In the genomic region with DNA sequence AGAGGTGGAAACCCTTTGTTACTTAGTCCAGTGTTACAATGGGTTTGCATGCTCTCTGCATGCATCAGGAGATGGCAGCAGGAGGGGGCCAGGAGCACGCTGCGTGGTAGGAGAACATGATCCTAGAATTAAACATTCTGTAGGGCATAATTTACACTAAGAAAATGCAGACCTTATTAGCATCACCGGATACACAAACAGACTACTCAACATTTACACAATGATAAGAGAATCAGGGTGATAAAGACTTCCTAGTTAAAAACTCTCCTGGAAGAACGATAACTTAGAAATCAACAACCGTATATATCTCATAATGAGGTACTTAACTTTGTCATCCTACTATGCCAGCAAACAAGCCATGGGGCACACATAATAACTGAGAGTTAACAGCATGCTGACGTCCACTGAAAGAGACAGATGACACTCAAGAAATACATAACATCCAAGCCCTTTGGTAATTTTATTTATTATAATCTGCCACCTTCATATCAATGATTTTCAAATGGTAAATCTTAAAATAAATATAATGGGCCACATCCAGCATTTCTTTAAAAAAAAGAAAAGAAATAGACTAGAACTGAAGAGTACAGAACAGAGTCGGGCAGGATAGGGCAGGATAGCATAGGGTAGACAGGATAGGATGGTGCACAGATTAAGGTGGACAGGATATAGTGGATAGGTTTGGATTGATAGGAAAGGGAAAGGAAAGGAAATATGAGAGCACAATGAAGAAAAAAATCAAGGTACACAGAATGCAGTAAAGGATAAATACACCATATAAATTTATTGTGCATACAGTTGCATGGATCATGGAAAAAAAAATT, we compare ENCODE assay signal across 1 cellular context.
TF ChIP-seq lines count a peak whose summit lies in the region.

No MANE protein-coding gene starts in this region.

TF ChIP-seq in HEK293, 187 proteins besides CTCF, POLR2A, EP300 and RAD21 (continued from another document and continues in another):
- TF ChIP-seq, protein P1, sequence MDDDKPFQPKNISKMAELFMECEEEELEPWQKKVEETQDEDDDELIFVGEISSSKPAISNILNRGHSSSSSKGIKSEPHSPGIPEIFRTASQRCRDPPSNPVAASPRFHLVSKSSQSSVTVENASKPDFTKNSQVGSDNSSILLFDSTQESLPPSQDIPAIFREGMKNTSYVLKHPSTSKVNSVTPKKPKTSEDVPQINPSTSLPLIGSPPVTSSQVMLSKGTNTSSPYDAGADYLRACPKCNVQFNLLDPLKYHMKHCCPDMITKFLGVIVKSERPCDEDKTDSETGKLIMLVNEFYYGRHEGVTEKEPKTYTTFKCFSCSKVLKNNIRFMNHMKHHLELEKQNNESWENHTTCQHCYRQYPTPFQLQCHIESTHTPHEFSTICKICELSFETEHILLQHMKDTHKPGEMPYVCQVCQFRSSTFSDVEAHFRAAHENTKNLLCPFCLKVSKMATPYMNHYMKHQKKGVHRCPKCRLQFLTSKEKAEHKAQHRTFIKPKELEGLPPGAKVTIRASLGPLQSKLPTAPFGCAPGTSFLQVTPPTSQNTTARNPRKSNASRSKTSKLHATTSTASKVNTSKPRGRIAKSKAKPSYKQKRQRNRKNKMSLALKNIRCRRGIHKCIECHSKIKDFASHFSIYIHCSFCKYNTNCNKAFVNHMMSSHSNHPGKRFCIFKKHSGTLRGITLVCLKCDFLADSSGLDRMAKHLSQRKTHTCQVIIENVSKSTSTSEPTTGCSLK (tag by site-specific recombination; IDR thresholded peaks at IDR 0.05): no peak
- TF ChIP-seq, protein P2, sequence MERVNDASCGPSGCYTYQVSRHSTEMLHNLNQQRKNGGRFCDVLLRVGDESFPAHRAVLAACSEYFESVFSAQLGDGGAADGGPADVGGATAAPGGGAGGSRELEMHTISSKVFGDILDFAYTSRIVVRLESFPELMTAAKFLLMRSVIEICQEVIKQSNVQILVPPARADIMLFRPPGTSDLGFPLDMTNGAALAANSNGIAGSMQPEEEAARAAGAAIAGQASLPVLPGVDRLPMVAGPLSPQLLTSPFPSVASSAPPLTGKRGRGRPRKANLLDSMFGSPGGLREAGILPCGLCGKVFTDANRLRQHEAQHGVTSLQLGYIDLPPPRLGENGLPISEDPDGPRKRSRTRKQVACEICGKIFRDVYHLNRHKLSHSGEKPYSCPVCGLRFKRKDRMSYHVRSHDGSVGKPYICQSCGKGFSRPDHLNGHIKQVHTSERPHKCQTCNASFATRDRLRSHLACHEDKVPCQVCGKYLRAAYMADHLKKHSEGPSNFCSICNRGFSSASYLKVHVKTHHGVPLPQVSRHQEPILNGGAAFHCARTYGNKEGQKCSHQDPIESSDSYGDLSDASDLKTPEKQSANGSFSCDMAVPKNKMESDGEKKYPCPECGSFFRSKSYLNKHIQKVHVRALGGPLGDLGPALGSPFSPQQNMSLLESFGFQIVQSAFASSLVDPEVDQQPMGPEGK (tag by site-specific recombination; IDR thresholded peaks at IDR 0.05): no peak
- TF ChIP-seq, protein P3, sequence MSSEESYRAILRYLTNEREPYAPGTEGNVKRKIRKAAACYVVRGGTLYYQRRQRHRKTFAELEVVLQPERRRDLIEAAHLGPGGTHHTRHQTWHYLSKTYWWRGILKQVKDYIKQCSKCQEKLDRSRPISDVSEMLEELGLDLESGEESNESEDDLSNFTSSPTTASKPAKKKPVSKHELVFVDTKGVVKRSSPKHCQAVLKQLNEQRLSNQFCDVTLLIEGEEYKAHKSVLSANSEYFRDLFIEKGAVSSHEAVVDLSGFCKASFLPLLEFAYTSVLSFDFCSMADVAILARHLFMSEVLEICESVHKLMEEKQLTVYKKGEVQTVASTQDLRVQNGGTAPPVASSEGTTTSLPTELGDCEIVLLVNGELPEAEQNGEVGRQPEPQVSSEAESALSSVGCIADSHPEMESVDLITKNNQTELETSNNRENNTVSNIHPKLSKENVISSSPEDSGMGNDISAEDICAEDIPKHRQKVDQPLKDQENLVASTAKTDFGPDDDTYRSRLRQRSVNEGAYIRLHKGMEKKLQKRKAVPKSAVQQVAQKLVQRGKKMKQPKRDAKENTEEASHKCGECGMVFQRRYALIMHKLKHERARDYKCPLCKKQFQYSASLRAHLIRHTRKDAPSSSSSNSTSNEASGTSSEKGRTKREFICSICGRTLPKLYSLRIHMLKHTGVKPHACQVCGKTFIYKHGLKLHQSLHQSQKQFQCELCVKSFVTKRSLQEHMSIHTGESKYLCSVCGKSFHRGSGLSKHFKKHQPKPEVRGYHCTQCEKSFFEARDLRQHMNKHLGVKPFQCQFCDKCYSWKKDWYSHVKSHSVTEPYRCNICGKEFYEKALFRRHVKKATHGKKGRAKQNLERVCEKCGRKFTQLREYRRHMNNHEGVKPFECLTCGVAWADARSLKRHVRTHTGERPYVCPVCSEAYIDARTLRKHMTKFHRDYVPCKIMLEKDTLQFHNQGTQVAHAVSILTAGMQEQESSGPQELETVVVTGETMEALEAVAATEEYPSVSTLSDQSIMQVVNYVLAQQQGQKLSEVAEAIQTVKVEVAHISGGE (tag by site-specific recombination; conservative IDR thresholded peaks at IDR 0.05; ENCODE audit: low read depth): peak; percentile 59; the same call in 1 of the 2 replicates
- TF ChIP-seq ZNF2 (tag by site-specific recombination; IDR thresholded peaks at IDR 0.05) (no peak), ZNF174 (tag by site-specific recombination; IDR thresholded peaks at IDR 0.05) (no peak), ZNF23 (tag by site-specific recombination; IDR thresholded peaks at IDR 0.05; ENCODE audit: borderline replicate concordance) (no peak), ZNF549 (tag by site-specific recombination; IDR thresholded peaks at IDR 0.05) (no peak), ZNF510 (tag by site-specific recombination; IDR thresholded peaks at IDR 0.05; ENCODE audit: insufficient replicate concordance) (no peak), ZNF777 (tag by site-specific recombination; IDR thresholded peaks at IDR 0.05; ENCODE audit: borderline replicate concordance) (no peak), WT1 (tag by site-specific recombination; IDR thresholded peaks at IDR 0.05) (peak; percentile 82), ZEB2 (tag by site-specific recombination; IDR thresholded peaks at IDR 0.05) (peak; percentile 82), ZNF571 (tag by site-specific recombination; IDR thresholded peaks at IDR 0.05) (no peak), ZNF521 (tag by site-specific recombination; IDR thresholded peaks at IDR 0.05) (no peak), FEZF1 (tag by site-specific recombination; IDR thresholded peaks at IDR 0.05) (peak; percentile 85), ZFP41 (tag by site-specific recombination; IDR thresholded peaks at IDR 0.05; ENCODE audit: borderline replicate concordance) (no peak), ZNF292 (tag by site-specific recombination; IDR thresholded peaks at IDR 0.05; ENCODE audit: borderline replicate concordance, low read depth) (no peak), ZNF274 (IDR thresholded peaks at IDR 0.05; ENCODE audit: low read length) (no peak), ZNF274 (tag by site-specific recombination; IDR thresholded peaks at IDR 0.05; ENCODE audit: borderline replicate concordance) (no peak), ZFHX2 (tag by site-specific recombination; conservative IDR thresholded peaks at IDR 0.05) (no peak), ZNF157 (tag by site-specific recombination; IDR thresholded peaks at IDR 0.05) (no peak), ZNF112 (tag by site-specific recombination; IDR thresholded peaks at IDR 0.05) (no peak), BCL11B (tag by site-specific recombination; IDR thresholded peaks at IDR 0.05; ENCODE audit: low read depth) (no peak), ZIC2 (tag by site-specific recombination; IDR thresholded peaks at IDR 0.05) (peak; percentile 92), ZXDB (tag by site-specific recombination; IDR thresholded peaks at IDR 0.05) (peak; percentile 85), ZNF133 (tag by site-specific recombination; IDR thresholded peaks at IDR 0.05) (no peak)
- TF ChIP-seq, protein P4, sequence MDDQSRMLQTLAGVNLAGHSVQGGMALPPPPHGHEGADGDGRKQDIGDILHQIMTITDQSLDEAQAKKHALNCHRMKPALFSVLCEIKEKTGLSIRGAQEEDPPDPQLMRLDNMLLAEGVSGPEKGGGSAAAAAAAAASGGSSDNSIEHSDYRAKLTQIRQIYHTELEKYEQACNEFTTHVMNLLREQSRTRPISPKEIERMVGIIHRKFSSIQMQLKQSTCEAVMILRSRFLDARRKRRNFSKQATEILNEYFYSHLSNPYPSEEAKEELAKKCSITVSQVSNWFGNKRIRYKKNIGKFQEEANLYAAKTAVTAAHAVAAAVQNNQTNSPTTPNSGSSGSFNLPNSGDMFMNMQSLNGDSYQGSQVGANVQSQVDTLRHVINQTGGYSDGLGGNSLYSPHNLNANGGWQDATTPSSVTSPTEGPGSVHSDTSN (CRISPR knock-in tag; IDR thresholded peaks at IDR 0.05): no peak
- TF ChIP-seq, protein P5, sequence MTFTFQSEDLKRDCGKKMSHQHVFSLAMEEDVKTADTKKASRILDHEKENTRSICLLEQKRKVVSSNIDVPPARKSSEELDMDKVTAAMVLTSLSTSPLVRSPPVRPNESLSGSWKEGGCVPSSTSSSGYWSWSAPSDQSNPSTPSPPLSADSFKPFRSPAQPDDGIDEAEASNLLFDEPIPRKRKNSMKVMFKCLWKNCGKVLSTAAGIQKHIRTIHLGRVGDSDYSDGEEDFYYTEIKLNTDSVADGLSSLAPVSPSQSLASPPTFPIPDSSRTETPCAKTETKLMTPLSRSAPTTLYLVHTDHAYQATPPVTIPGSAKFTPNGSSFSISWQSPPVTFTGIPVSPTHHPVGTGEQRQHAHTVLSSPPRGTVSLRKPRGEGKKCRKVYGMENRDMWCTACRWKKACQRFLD (tag by site-specific recombination; IDR thresholded peaks at IDR 0.05): no peak
- TF ChIP-seq, protein P6, sequence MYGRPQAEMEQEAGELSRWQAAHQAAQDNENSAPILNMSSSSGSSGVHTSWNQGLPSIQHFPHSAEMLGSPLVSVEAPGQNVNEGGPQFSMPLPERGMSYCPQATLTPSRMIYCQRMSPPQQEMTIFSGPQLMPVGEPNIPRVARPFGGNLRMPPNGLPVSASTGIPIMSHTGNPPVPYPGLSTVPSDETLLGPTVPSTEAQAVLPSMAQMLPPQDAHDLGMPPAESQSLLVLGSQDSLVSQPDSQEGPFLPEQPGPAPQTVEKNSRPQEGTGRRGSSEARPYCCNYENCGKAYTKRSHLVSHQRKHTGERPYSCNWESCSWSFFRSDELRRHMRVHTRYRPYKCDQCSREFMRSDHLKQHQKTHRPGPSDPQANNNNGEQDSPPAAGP (tag by site-specific recombination; IDR thresholded peaks at IDR 0.05): no peak
- TF ChIP-seq, protein P7, sequence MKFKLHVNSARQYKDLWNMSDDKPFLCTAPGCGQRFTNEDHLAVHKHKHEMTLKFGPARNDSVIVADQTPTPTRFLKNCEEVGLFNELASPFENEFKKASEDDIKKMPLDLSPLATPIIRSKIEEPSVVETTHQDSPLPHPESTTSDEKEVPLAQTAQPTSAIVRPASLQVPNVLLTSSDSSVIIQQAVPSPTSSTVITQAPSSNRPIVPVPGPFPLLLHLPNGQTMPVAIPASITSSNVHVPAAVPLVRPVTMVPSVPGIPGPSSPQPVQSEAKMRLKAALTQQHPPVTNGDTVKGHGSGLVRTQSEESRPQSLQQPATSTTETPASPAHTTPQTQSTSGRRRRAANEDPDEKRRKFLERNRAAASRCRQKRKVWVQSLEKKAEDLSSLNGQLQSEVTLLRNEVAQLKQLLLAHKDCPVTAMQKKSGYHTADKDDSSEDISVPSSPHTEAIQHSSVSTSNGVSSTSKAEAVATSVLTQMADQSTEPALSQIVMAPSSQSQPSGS (tag by site-specific recombination; IDR thresholded peaks at IDR 0.05; ENCODE audit: low read depth): no peak
- TF ChIP-seq, protein P8, sequence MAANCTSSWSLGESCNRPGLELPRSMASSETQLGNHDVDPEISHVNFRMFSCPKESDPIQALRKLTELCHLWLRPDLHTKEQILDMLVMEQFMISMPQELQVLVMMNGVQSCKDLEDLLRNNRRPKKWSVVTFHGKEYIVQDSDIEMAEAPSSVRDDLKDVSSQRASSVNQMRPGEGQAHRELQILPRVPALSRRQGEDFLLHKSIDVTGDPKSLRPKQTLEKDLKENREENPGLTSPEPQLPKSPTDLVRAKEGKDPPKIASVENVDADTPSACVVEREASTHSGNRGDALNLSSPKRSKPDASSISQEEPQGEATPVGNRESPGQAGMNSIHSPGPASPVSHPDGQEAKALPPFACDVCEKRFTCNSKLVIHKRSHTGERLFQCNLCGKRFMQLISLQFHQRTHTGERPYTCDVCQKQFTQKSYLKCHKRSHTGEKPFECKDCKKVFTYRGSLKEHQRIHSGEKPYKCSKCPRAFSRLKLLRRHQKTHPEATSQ (tag by site-specific recombination; IDR thresholded peaks at IDR 0.05): no peak
- TF ChIP-seq, protein P9, sequence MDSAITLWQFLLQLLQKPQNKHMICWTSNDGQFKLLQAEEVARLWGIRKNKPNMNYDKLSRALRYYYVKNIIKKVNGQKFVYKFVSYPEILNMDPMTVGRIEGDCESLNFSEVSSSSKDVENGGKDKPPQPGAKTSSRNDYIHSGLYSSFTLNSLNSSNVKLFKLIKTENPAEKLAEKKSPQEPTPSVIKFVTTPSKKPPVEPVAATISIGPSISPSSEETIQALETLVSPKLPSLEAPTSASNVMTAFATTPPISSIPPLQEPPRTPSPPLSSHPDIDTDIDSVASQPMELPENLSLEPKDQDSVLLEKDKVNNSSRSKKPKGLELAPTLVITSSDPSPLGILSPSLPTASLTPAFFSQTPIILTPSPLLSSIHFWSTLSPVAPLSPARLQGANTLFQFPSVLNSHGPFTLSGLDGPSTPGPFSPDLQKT (IDR thresholded peaks at IDR 0.05; ENCODE audit: borderline replicate concordance, low read depth, low read length): no peak
- TF ChIP-seq, protein P10, sequence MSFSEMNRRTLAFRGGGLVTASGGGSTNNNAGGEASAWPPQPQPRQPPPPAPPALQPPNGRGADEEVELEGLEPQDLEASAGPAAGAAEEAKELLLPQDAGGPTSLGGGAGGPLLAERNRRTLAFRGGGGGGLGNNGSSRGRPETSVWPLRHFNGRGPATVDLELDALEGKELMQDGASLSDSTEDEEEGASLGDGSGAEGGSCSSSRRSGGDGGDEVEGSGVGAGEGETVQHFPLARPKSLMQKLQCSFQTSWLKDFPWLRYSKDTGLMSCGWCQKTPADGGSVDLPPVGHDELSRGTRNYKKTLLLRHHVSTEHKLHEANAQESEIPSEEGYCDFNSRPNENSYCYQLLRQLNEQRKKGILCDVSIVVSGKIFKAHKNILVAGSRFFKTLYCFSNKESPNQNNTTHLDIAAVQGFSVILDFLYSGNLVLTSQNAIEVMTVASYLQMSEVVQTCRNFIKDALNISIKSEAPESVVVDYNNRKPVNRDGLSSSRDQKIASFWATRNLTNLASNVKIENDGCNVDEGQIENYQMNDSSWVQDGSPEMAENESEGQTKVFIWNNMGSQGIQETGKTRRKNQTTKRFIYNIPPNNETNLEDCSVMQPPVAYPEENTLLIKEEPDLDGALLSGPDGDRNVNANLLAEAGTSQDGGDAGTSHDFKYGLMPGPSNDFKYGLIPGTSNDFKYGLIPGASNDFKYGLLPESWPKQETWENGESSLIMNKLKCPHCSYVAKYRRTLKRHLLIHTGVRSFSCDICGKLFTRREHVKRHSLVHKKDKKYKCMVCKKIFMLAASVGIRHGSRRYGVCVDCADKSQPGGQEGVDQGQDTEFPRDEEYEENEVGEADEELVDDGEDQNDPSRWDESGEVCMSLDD (tag by site-specific recombination; IDR thresholded peaks at IDR 0.05): no peak
